Comparison of ENCODE assay signal across 8 cellular contexts in genomic region chr20:45592574-45593189, GRCh38. TPM values are rescaled to one million over a fixed set of nuclear protein-coding genes. Genes with fewer than 3 reads are reported as not detected.
DNase-seq lines count a peak whose midpoint lies in the region; ATAC-seq and TF ChIP-seq lines count a peak whose summit lies in the region.

No MANE protein-coding gene starts in this region.

- DNase-seq in CD8-positive, alpha-beta T cell = no peak
- peak; percentile 19 to 38 for DNase-seq in NCI-H1930 (lab: John Stamatoyannopoulos, UW)
- peak; percentile 24 for DNase-seq in activated naive CD8-positive, alpha-beta T cell treated with anti-CD3 and anti-CD28 coated beads, Interleukin-2, amount 50 U/mL, for 24 hours
- peak; percentile 62 for DNase-seq in kidney tubule cell (ENCODE audit: low spot score)

- peak; percentile 53 for TF ChIP-seq CTCF in CD8-positive, alpha-beta T cell (IDR thresholded peaks at IDR 0.05)
- TF ChIP-seq CTCF in GM12872 (IDR thresholded peaks at IDR 0.05; ENCODE audit: insufficient read depth, low read depth, low read length) = peak; percentile 87

- H3K36me3 Mint-ChIP-seq in CD8-positive, alpha-beta T cell = no peaks in the 10 kb centered on the region
- H3K36me3 Mint-ChIP-seq in activated naive CD8-positive, alpha-beta T cell treated with anti-CD3 and anti-CD28 coated beads, Interleukin-2, amount 50 U/mL, for 24 hours (ENCODE audit: low read depth) = no peaks in the 10 kb centered on the region

- H3K4me3 Mint-ChIP-seq in CD8-positive, alpha-beta T cell = no peak overlapping the region
- H3K4me3 Mint-ChIP-seq in activated naive CD8-positive, alpha-beta T cell treated with anti-CD3 and anti-CD28 coated beads, Interleukin-2, amount 50 U/mL, for 24 hours = no peak overlapping the region

- ATAC-seq in CD8-positive, alpha-beta T cell = peak; percentile 36
- peak; percentile 63 for ATAC-seq in activated naive CD8-positive, alpha-beta T cell treated with anti-CD3 and anti-CD28 coated beads, Interleukin-2, amount 50 U/mL, for 24 hours
- ATAC-seq in GM21381 (IDR thresholded peaks at IDR 0.05; ENCODE audit: unreplicated experiment) (no peak), HG02759 (IDR thresholded peaks at IDR 0.05; ENCODE audit: unreplicated experiment) (no peak)
- ATAC-seq in activated CD4-positive, CD25-positive, alpha-beta regulatory T cell treated with anti-CD3 and anti-CD28 coated beads, Interleukin-2, amount 50 U/mL, for 24 hours = no peak

- no peaks in the 10 kb centered on the region for H3K27me3 ChIP-seq in CD8-positive, alpha-beta T cell (ENCODE audit: insufficient read depth, low read length)

- no peak overlapping the region for H3K27ac Mint-ChIP-seq in CD8-positive, alpha-beta T cell
- no peak overlapping the region for H3K27ac Mint-ChIP-seq in activated naive CD8-positive, alpha-beta T cell treated with anti-CD3 and anti-CD28 coated beads, Interleukin-2, amount 50 U/mL, for 24 hours

- H3K36me3 ChIP-seq in CD8-positive, alpha-beta T cell (ENCODE audit: insufficient read depth, low read length) = no peaks in the 10 kb centered on the region

- no peaks in the 10 kb centered on the region for H3K4me1 Mint-ChIP-seq in CD8-positive, alpha-beta T cell (ENCODE audit: low read depth)
- peaks cover 2% of the 10 kb centered on the region for H3K4me1 Mint-ChIP-seq in activated naive CD8-positive, alpha-beta T cell treated with anti-CD3 and anti-CD28 coated beads, Interleukin-2, amount 50 U/mL, for 24 hours

- POLR2A ChIA-PET in CD8-positive, alpha-beta T cell (lab: Charles Lee) = no interaction called here

- no peaks in the 10 kb centered on the region for H3K9me3 Mint-ChIP-seq in CD8-positive, alpha-beta T cell
- no peaks in the 10 kb centered on the region for H3K9me3 Mint-ChIP-seq in activated naive CD8-positive, alpha-beta T cell treated with anti-CD3 and anti-CD28 coated beads, Interleukin-2, amount 50 U/mL, for 24 hours

- H3K9me3 ChIP-seq in CD8-positive, alpha-beta T cell (ENCODE audit: low read length) = no peaks in the 10 kb centered on the region

- CTCF ChIA-PET in CD8-positive, alpha-beta T cell (lab: Charles Lee) = interaction anchor here (0.6 to 1.0 kb wide), 6 partner anchors 35 to 1597 kb away, joined by 3 to 4 read pairs (median 3); no protein-coding TSS in a partner anchor

- peaks cover 10% of the 10 kb centered on the region for H3K27me3 Mint-ChIP-seq in CD8-positive, alpha-beta T cell (ENCODE audit: low read depth)
- peaks cover 41% of the 10 kb centered on the region for H3K27me3 Mint-ChIP-seq in activated naive CD8-positive, alpha-beta T cell treated with anti-CD3 and anti-CD28 coated beads, Interleukin-2, amount 50 U/mL, for 24 hours

- H3K4me3 ChIP-seq in CD8-positive, alpha-beta T cell (ENCODE audit: low read depth, low read length) = no peak overlapping the region

- intact Hi-C loops in CD8-positive, alpha-beta T cell (cut with DNase I, micrococcal nuclease) = loop anchor here in 1 of 2 experiments (1.0 kb wide), 1 partner anchor 179 kb away; no protein-coding TSS in a partner anchor

- H3K4me1 ChIP-seq in CD8-positive, alpha-beta T cell (ENCODE audit: insufficient read depth, low read length) = no peaks in the 10 kb centered on the region

- H3K27ac ChIP-seq in CD8-positive, alpha-beta T cell (ENCODE audit: low read depth, low read length) = no peak overlapping the region

RNA-seq across cellular contexts. Expression of gene WFDC8, which starts 13.6 kb away (rescaled TPM):
- not detected for total RNA-seq in CD8-positive, alpha-beta T cell

RNA-seq across cellular contexts. Expression of gene WFDC10A, which starts 36.9 kb away (rescaled TPM):
- not detected for total RNA-seq in CD8-positive, alpha-beta T cell

RNA-seq across cellular contexts. Expression of gene WFDC9, which starts 38.4 kb away (rescaled TPM):
- not detected for total RNA-seq in CD8-positive, alpha-beta T cell

RNA-seq across cellular contexts. Expression of gene EPPIN, which starts 45.5 kb away (rescaled TPM):
- not detected for total RNA-seq in CD8-positive, alpha-beta T cell

RNA-seq across cellular contexts. Expression of gene WFDC6, which starts 53.4 kb away (rescaled TPM):
- total RNA-seq in CD8-positive, alpha-beta T cell = not detected

Comparison
In these comparisons a context has a peak if more than half of its experiments do, and no peak if none do; other contexts are left out.
1. ATAC-seq: peak in CD8-positive, alpha-beta T cell (single experiment) and activated naive CD8-positive, alpha-beta T cell treated with anti-CD3 and anti-CD28 coated beads, Interleukin-2, amount 50 U/mL, for 24 hours (single experiment); none in GM21381 (single experiment), HG02759 (single experiment) and activated CD4-positive, CD25-positive, alpha-beta regulatory T cell treated with anti-CD3 and anti-CD28 coated beads, Interleukin-2, amount 50 U/mL, for 24 hours (0 of 2).
2. DNase-seq: peak in NCI-H1930 (2 of 2), activated naive CD8-positive, alpha-beta T cell treated with anti-CD3 and anti-CD28 coated beads, Interleukin-2, amount 50 U/mL, for 24 hours (single experiment) and kidney tubule cell (single experiment); none in CD8-positive, alpha-beta T cell (0 of 7).